26 cellular contexts compared by ENCODE assay signal in the genomic region with DNA sequence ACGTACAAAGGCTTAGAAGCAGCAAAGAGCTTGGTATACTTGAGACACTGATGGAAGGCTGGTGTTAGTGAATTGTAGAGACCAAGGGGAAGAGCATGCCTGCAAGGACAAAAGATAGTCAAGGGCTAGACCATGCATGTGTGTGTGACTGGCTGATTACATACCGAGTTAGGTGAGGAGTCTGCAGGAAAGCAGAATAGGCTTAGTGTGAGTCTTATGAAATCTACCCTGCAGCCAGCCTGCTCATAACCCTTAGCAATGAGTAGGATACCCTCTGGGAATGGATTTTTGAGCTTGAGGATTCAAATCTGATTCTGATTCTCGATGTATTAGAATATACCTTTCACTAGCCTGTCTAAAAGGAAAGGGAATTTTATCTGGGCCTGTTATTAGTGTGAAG.
"Had no signal": no experiment of that assay in that cellular context is flagged by ENCODE, and none has a peak within 500 bp of the region (broad histone marks: within the 10 kb centered on the region; RNA-seq: fewer than 3 reads in every experiment).

No MANE protein-coding gene starts in this region.

- H3K4me1 ChIP-seq: adrenal gland had no signal

- DNase-seq: activated B cell treated with CpG ODN at 0.5 μM for 24 hours; activated CD4-positive, alpha-beta T cell treated with anti-CD3 and anti-CD28 coated beads for 1 hour; activated CD4-positive, alpha-beta T cell treated with anti-CD3 and anti-CD28 coated beads, Interleukin-2, amount 10 ng/mL, durations not matched to agents 24 days and 14 days; activated CD4-positive, alpha-beta T cell treated with anti-CD3 and anti-CD28 coated beads, Interleukin-2, amount 50 U/mL, for 48 hours; activated CD8-positive, alpha-beta memory T cell treated with anti-CD3 and anti-CD28 coated beads for 24 hours; activated naive CD4-positive, alpha-beta T cell treated with anti-CD3 and anti-CD28 coated beads, Interleukin-2, amount 50 U/mL, for 16 hours; activated naive CD8-positive, alpha-beta T cell treated with anti-CD3 and anti-CD28 coated beads, Interleukin-2, amount 10 ng/mL, durations not matched to agents 7 days and 5 days; activated T-cell treated with anti-CD3 and anti-CD28 coated beads for 4 hours; activated T-cell treated with anti-CD3 and anti-CD28 coated beads, Interleukin-2, amount 50 U/mL, for 48 hours; adrenal gland; anterior cingulate cortex; central memory CD4-positive, alpha-beta T cell; MM.1S; NCI-H1105; NCI-H1436; NCI-H187; NCI-H2081; NCI-H510A treated with DMSO at 0.1 percent for 48 hours; NCI-H69; NK-92 treated with Interleukin-12 subunit alpha and Interleukin-12 subunit beta, amount 100 ng/mL, for 24 hours; T-cell; T-helper 2 cell; T1000 had no signal

- H3K27ac ChIP-seq: adrenal gland, KMS-11, SK-N-MC had no signal

- ATAC-seq: Right ventricle myocardium inferior, T-cell had no signal

- H3K4me3 Mint-ChIP-seq: activated B cell treated with CpG ODN at 0.5 μM for 24 hours; activated CD4-positive, alpha-beta T cell treated with anti-CD3 and anti-CD28 coated beads, Interleukin-2, amount 10 ng/mL, durations not matched to agents 24 days and 14 days; activated naive CD8-positive, alpha-beta T cell treated with anti-CD3 and anti-CD28 coated beads, Interleukin-2, amount 10 ng/mL, durations not matched to agents 7 days and 5 days; T-cell had no signal

- H3K27ac Mint-ChIP-seq: activated B cell treated with CpG ODN at 0.5 μM for 24 hours; activated CD4-positive, alpha-beta T cell treated with anti-CD3 and anti-CD28 coated beads, Interleukin-2, amount 10 ng/mL, durations not matched to agents 24 days and 14 days; activated naive CD8-positive, alpha-beta T cell treated with anti-CD3 and anti-CD28 coated beads, Interleukin-2, amount 10 ng/mL, durations not matched to agents 7 days and 5 days; T-cell had no signal

- H3K9ac ChIP-seq: KMS-11 had no signal

- H3K4me2 ChIP-seq: KMS-11 had no signal

- H3K4me3 ChIP-seq: adrenal gland, SK-N-MC had no signal

- H3K9me3 ChIP-seq: adrenal gland had no signal

- H3K4me1 Mint-ChIP-seq: activated B cell treated with CpG ODN at 0.5 μM for 24 hours; activated CD4-positive, alpha-beta T cell treated with anti-CD3 and anti-CD28 coated beads, Interleukin-2, amount 10 ng/mL, durations not matched to agents 24 days and 14 days; activated naive CD8-positive, alpha-beta T cell treated with anti-CD3 and anti-CD28 coated beads, Interleukin-2, amount 10 ng/mL, durations not matched to agents 7 days and 5 days; T-cell had no signal

- H3K9me3 Mint-ChIP-seq: activated B cell treated with CpG ODN at 0.5 μM for 24 hours; activated CD4-positive, alpha-beta T cell treated with anti-CD3 and anti-CD28 coated beads, Interleukin-2, amount 10 ng/mL, durations not matched to agents 24 days and 14 days; activated naive CD8-positive, alpha-beta T cell treated with anti-CD3 and anti-CD28 coated beads, Interleukin-2, amount 10 ng/mL, durations not matched to agents 7 days and 5 days; T-cell had no signal

- H3K27me3 Mint-ChIP-seq: activated B cell treated with CpG ODN at 0.5 μM for 24 hours; activated CD4-positive, alpha-beta T cell treated with anti-CD3 and anti-CD28 coated beads, Interleukin-2, amount 10 ng/mL, durations not matched to agents 24 days and 14 days; activated naive CD8-positive, alpha-beta T cell treated with anti-CD3 and anti-CD28 coated beads, Interleukin-2, amount 10 ng/mL, durations not matched to agents 7 days and 5 days; T-cell had no signal

- H3K27me3 ChIP-seq: adrenal gland had no signal
